2 cellular contexts compared by ENCODE assay signal in genomic region chr2:176285321-176285720, GRCh38.
TF ChIP-seq lines count a peak whose summit lies in the region.

No MANE protein-coding gene starts in this region.

TF ChIP-seq in HCT116, 20 proteins besides CTCF, POLR2A, EP300 and RAD21 (continued from another document):
- TF ChIP-seq, protein P1, sequence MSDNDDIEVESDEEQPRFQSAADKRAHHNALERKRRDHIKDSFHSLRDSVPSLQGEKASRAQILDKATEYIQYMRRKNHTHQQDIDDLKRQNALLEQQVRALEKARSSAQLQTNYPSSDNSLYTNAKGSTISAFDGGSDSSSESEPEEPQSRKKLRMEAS (IDR thresholded peaks at IDR 0.05) = no peak
- TF ChIP-seq JUND (IDR thresholded peaks at IDR 0.05) (no peak), CBX3 (IDR thresholded peaks at IDR 0.05; ENCODE audit: low read depth) (no peak), SIN3A (IDR thresholded peaks at IDR 0.05; ENCODE audit: low read depth) (no peak), FOSL1 (IDR thresholded peaks at IDR 0.05; ENCODE audit: low read depth) (no peak), EGR1 (IDR thresholded peaks at IDR 0.05; ENCODE audit: low read depth) (no peak), YY1 (IDR thresholded peaks at IDR 0.05; ENCODE audit: extremely low read depth, insufficient replicate concordance, low read depth, low read length) (no peak), EZH2phosphoT487 (IDR thresholded peaks at IDR 0.05; ENCODE audit: borderline replicate concordance) (no peak), ZNF274 (IDR thresholded peaks at IDR 0.05; ENCODE audit: low read depth, low read length) (no peak), CEBPB (IDR thresholded peaks at IDR 0.05; ENCODE audit: low read depth) (no peak), TCF7L2 (IDR thresholded peaks at IDR 0.05; ENCODE audit: borderline replicate concordance, extremely low read depth, insufficient read depth, insufficient read length) (no peak), ZFX (IDR thresholded peaks at IDR 0.05) (no peak), SRF (IDR thresholded peaks at IDR 0.05; ENCODE audit: low read depth) (no peak)
- TF ChIP-seq, protein P2, sequence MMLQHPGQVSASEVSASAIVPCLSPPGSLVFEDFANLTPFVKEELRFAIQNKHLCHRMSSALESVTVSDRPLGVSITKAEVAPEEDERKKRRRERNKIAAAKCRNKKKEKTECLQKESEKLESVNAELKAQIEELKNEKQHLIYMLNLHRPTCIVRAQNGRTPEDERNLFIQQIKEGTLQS (IDR thresholded peaks at IDR 0.05) = no peak
- TF ChIP-seq, protein P3, sequence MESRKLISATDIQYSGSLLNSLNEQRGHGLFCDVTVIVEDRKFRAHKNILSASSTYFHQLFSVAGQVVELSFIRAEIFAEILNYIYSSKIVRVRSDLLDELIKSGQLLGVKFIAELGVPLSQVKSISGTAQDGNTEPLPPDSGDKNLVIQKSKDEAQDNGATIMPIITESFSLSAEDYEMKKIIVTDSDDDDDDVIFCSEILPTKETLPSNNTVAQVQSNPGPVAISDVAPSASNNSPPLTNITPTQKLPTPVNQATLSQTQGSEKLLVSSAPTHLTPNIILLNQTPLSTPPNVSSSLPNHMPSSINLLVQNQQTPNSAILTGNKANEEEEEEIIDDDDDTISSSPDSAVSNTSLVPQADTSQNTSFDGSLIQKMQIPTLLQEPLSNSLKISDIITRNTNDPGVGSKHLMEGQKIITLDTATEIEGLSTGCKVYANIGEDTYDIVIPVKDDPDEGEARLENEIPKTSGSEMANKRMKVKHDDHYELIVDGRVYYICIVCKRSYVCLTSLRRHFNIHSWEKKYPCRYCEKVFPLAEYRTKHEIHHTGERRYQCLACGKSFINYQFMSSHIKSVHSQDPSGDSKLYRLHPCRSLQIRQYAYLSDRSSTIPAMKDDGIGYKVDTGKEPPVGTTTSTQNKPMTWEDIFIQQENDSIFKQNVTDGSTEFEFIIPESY (IDR thresholded peaks at IDR 0.05; ENCODE audit: extremely low read depth, insufficient replicate concordance, low read length) = no peak

TF ChIP-seq in SK-N-SH, 30 proteins besides CTCF, POLR2A, EP300 and RAD21 (continued from another document):
- TF ChIP-seq IRF3 (IDR thresholded peaks at IDR 0.05; ENCODE audit: low read depth, low read length) (no peak), TCF12 (IDR thresholded peaks at IDR 0.05) (no peak), FOSL2 (IDR thresholded peaks at IDR 0.05; ENCODE audit: borderline replicate concordance, low read depth) (no peak), GATA2 (CRISPR knock-in tag; IDR thresholded peaks at IDR 0.05) (no peak), NRF1 (IDR thresholded peaks at IDR 0.05; ENCODE audit: low read depth, low read length) (no peak), JUND (IDR thresholded peaks at IDR 0.05) (no peak), YY1 (IDR thresholded peaks at IDR 0.05; ENCODE audit: low read depth) (no peak), MEF2A (IDR thresholded peaks at IDR 0.05; ENCODE audit: borderline replicate concordance, low read depth) (no peak), ELF1 (IDR thresholded peaks at IDR 0.05) (no peak)
- TF ChIP-seq, protein P4, sequence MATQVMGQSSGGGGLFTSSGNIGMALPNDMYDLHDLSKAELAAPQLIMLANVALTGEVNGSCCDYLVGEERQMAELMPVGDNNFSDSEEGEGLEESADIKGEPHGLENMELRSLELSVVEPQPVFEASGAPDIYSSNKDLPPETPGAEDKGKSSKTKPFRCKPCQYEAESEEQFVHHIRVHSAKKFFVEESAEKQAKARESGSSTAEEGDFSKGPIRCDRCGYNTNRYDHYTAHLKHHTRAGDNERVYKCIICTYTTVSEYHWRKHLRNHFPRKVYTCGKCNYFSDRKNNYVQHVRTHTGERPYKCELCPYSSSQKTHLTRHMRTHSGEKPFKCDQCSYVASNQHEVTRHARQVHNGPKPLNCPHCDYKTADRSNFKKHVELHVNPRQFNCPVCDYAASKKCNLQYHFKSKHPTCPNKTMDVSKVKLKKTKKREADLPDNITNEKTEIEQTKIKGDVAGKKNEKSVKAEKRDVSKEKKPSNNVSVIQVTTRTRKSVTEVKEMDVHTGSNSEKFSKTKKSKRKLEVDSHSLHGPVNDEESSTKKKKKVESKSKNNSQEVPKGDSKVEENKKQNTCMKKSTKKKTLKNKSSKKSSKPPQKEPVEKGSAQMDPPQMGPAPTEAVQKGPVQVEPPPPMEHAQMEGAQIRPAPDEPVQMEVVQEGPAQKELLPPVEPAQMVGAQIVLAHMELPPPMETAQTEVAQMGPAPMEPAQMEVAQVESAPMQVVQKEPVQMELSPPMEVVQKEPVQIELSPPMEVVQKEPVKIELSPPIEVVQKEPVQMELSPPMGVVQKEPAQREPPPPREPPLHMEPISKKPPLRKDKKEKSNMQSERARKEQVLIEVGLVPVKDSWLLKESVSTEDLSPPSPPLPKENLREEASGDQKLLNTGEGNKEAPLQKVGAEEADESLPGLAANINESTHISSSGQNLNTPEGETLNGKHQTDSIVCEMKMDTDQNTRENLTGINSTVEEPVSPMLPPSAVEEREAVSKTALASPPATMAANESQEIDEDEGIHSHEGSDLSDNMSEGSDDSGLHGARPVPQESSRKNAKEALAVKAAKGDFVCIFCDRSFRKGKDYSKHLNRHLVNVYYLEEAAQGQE (IDR thresholded peaks at IDR 0.05; ENCODE audit: low read depth, low read length) = no peak
- TF ChIP-seq, protein P5, sequence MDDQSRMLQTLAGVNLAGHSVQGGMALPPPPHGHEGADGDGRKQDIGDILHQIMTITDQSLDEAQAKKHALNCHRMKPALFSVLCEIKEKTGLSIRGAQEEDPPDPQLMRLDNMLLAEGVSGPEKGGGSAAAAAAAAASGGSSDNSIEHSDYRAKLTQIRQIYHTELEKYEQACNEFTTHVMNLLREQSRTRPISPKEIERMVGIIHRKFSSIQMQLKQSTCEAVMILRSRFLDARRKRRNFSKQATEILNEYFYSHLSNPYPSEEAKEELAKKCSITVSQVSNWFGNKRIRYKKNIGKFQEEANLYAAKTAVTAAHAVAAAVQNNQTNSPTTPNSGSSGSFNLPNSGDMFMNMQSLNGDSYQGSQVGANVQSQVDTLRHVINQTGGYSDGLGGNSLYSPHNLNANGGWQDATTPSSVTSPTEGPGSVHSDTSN (IDR thresholded peaks at IDR 0.05) = no peak
TF ChIP-seq in SK-N-SH: peak in this region for 0.
